In genomic region chr13:44302233-44302632, GRCh38 we compare ENCODE assay signal across 19 cellular contexts.
DNase-seq lines count a peak whose midpoint lies in the region; ATAC-seq and TF ChIP-seq lines count a peak whose summit lies in the region.
"Had no signal": no experiment of that assay in that cellular context is flagged by ENCODE, and none has a peak within 500 bp of the region (broad histone marks: within the 10 kb centered on the region; RNA-seq: fewer than 3 reads in every experiment).

No MANE protein-coding gene starts in this region.

- H3K56ac ChIP-seq in IMR-90 (ENCODE audit: extremely low read depth, insufficient read depth, low read length): no peak overlapping the region

- TF ChIP-seq CTCF in IMR-90 (conservative IDR thresholded peaks at IDR 0.05; ENCODE audit: low read depth, low read length) (no peak), ascending aorta (IDR thresholded peaks at IDR 0.05) (no peak), fibroblast of the aortic adventitia (IDR thresholded peaks at IDR 0.05; ENCODE audit: insufficient read depth, low read length) (no peak), gastrocnemius medialis (IDR thresholded peaks at IDR 0.05 in 4 of 5, conservative IDR thresholded peaks at IDR 0.05 in 1 of 5) (no peak), tibial nerve (IDR thresholded peaks at IDR 0.05) (no peak)

- no peak overlapping the region for H3K23ac ChIP-seq in IMR-90 (ENCODE audit: low read depth, low read length)

- no peak overlapping the region for H3K14ac ChIP-seq in IMR-90 (replicated peaks; ENCODE audit: low read depth, low read length)

- H3K18ac ChIP-seq in IMR-90 (ENCODE audit: low read depth, low read length): no peak overlapping the region

- no peaks in the 10 kb centered on the region for H3K36me3 ChIP-seq in IMR-90 (ENCODE audit: control insufficient read depth, insufficient read depth, low read length)
- H3K36me3 ChIP-seq in ascending aorta: no peaks in the 10 kb centered on the region
- H3K36me3 ChIP-seq in gastrocnemius medialis: no peaks in the 10 kb centered on the region
- no peaks in the 10 kb centered on the region for H3K36me3 ChIP-seq in tibial nerve
- H3K36me3 ChIP-seq: brain microvascular endothelial cell, WERI-Rb-1 had no signal

- H4K5ac ChIP-seq in IMR-90 (ENCODE audit: low read depth, low read length): no peak overlapping the region

- DNase-seq in IMR-90 (no peak), ascending aorta (ENCODE audit: low spot score in 2 of 2) (no peak), fibroblast of the aortic adventitia (ENCODE audit: low read depth) (peak; percentile 79), gastrocnemius medialis (no peak), islet precursor cell (no peak), tibial nerve (ENCODE audit: low spot score in 2 of 2) (no peak), nucleus accumbens (lab: John Stamatoyannopoulos, UW) (no peak), iPS-NIHi7 (ENCODE audit: extremely low spot score) (no peak)
- DNase-seq: activated CD4-positive, alpha-beta T cell treated with anti-CD3 and anti-CD28 coated beads, Interleukin-2, amount 10 ng/mL, durations not matched to agents 7 days and 5 days; activated effector memory CD4-positive, alpha-beta T cell treated with Interleukin-2 at 50 U/mL for 16 hours; brain microvascular endothelial cell; cortex of kidney; MM.1S; NCI-H1436 treated with DMSO at 0.1 percent for 48 hours; NCI-H69; WERI-Rb-1 had no signal

- H4K91ac ChIP-seq in IMR-90 (ENCODE audit: insufficient read depth, low read depth, low read length): no peak overlapping the region

- H3K9me1 ChIP-seq in IMR-90 (ENCODE audit: insufficient read depth, low read length): peaks cover 19% of the 10 kb centered on the region

- POLR2A ChIA-PET in IMR-90 (lab: Charles Lee; ENCODE audit: unreplicated experiment): no interaction called here

- no peak overlapping the region for H3K4ac ChIP-seq in IMR-90 (ENCODE audit: low read depth, low read length)

- H4K8ac ChIP-seq in IMR-90 (ENCODE audit: low read depth in 2 of 2, low read length in 2 of 2): no peak overlapping the region

- no peak overlapping the region; the same call in 1 of the 2 replicates for H2AK5ac ChIP-seq in IMR-90 (ENCODE audit: low read depth, low read length)

- no peak overlapping the region for H3K4me2 ChIP-seq in IMR-90 (ENCODE audit: low read depth, low read length)

- H3K9me3 ChIP-seq in IMR-90 (ENCODE audit: control insufficient read depth, insufficient read depth, low read length) (no peaks in the 10 kb centered on the region), ascending aorta (no peaks in the 10 kb centered on the region), gastrocnemius medialis (no peaks in the 10 kb centered on the region), tibial nerve (no peaks in the 10 kb centered on the region)

- H2BK120ac ChIP-seq in IMR-90 (ENCODE audit: low read depth, low read length): no peak overlapping the region

- ATAC-seq in IMR-90 (ENCODE audit: low read depth) (no peak), gastrocnemius medialis (no peak)
- ATAC-seq: Right ventricle myocardium inferior, sciatic nerve had no signal

- H2AFZ ChIP-seq in IMR-90 (replicated peaks; ENCODE audit: low read length, poor library complexity): no peak overlapping the region

- H3K4me3 ChIP-seq in IMR-90 (ENCODE audit: insufficient read depth, low read depth, low read length): no peak overlapping the region
- no peak overlapping the region for H3K4me3 ChIP-seq in ascending aorta
- no peak overlapping the region for H3K4me3 ChIP-seq in fibroblast of the aortic adventitia (ENCODE audit: low read depth, low read length)
- no peak overlapping the region for H3K4me3 ChIP-seq in gastrocnemius medialis
- no peak overlapping the region for H3K4me3 ChIP-seq in tibial nerve
- H3K4me3 ChIP-seq: lung had no signal

- no peak for TF ChIP-seq EP300 in tibial nerve (IDR thresholded peaks at IDR 0.05)

- no peak overlapping the region for H2BK5ac ChIP-seq in IMR-90 (ENCODE audit: low read depth, low read length, poor library complexity, severe bottlenecking)

- H3K27me3 ChIP-seq in IMR-90 (ENCODE audit: control insufficient read depth, insufficient read depth, low read length): no peaks in the 10 kb centered on the region
- H3K27me3 ChIP-seq in ascending aorta: no peaks in the 10 kb centered on the region
- H3K27me3 ChIP-seq in gastrocnemius medialis: no peaks in the 10 kb centered on the region
- no peaks in the 10 kb centered on the region for H3K27me3 ChIP-seq in tibial nerve
- H3K27me3 ChIP-seq: brain microvascular endothelial cell had no signal

- TF ChIP-seq POLR2A in IMR-90 (IDR thresholded peaks at IDR 0.05; ENCODE audit: low read depth, low read length) (no peak), gastrocnemius medialis (IDR thresholded peaks at IDR 0.05) (no peak), tibial nerve (IDR thresholded peaks at IDR 0.05) (no peak)

- peaks cover 20% of the 10 kb centered on the region for H3K4me1 ChIP-seq in IMR-90 (ENCODE audit: control insufficient read depth, insufficient read depth, low read length)
- H3K4me1 ChIP-seq in ascending aorta: peaks cover 39 to 61% of the 10 kb centered on the region in 2 donors
- H3K4me1 ChIP-seq in gastrocnemius medialis: peaks cover 62 to 75% of the 10 kb centered on the region in 2 donors
- H3K4me1 ChIP-seq in tibial nerve: peaks cover 0 to 63% (median 23%) of the 10 kb centered on the region in 4 donors

- in situ Hi-C loops in IMR-90 (cut with MboI; ENCODE audit: low sequenced_read_pairs) (no loop called here), gastrocnemius medialis (cut with MboI; ENCODE audit: low sequenced_read_pairs in 4 of 4) (loop anchor here in 1 of 4 donors (10.0 kb wide), 1 partner anchor 67 kb away; no protein-coding TSS in a partner anchor)

- dilution Hi-C loops in IMR-90 (cut with HindIII; ENCODE audit: low sequenced_read_pairs, unreplicated experiment): no loop called here

- CTCF ChIA-PET in IMR-90 (lab: Yijun Ruan, JAX): interaction anchor here (0.6 kb wide), 1 partner anchor 399 kb away, joined by 3 read pairs; no protein-coding TSS in a partner anchor

- no peak overlapping the region for H2AK9ac ChIP-seq in IMR-90 (replicated peaks; ENCODE audit: low read depth, low read length, poor library complexity)

- BruUV-seq in IMR-90 (replicated peaks; lab: Mats Ljungman, UMichigan): no TSS peak

- peak overlapping the region; percentile 64; the same call in 2 of the 3 replicates for H2BK15ac ChIP-seq in IMR-90 (ENCODE audit: low read depth, low read length)

- H4K20me1 ChIP-seq in IMR-90 (ENCODE audit: insufficient read depth, low read length): no peaks in the 10 kb centered on the region

- TF ChIP-seq RAD21 in IMR-90 (IDR thresholded peaks at IDR 0.05; ENCODE audit: low read length): no peak

- no peak overlapping the region for H2BK20ac ChIP-seq in IMR-90 (ENCODE audit: low read depth, low read length)

- intact Hi-C loops in IMR-90 (cut with micrococcal nuclease) (no loop called here), ascending aorta (cut with DNase I) (loop anchor here (5.0 kb wide), 3 partner anchors 80 to 160 kb away; no protein-coding TSS in a partner anchor), gastrocnemius medialis (cut with DNase I; ENCODE audit: low total_unique reads) (loop anchor here (2.0 to 10.0 kb wide), 4 partner anchors 133 to 623 kb away; no protein-coding TSS in a partner anchor)

- H3K9ac ChIP-seq in IMR-90 (ENCODE audit: low read depth, low read length): no peak overlapping the region

- no peaks in the 10 kb centered on the region for H3K79me1 ChIP-seq in IMR-90 (ENCODE audit: low read depth in 1 of 2, low read length in 2 of 2)

- no peak overlapping the region for H3K27ac ChIP-seq in IMR-90 (ENCODE audit: insufficient read depth, low read length)
- peak overlapping the region; percentile 77 to 88 for H3K27ac ChIP-seq in ascending aorta
- peak overlapping the region; percentile 71 to 89 (median 86) for H3K27ac ChIP-seq in gastrocnemius medialis
- peak overlapping the region in 2 of 4 donors; percentile 57 to 89 for H3K27ac ChIP-seq in tibial nerve
- H3K27ac ChIP-seq: brain microvascular endothelial cell, WERI-Rb-1 had no signal

- WGBS in IMR-90 (ENCODE audit: extremely low coverage in 2 of 2, insufficient read length in 1 of 2), 2 experiments: 100% methylated on average over 1 of the region's 4 CpGs; no CpG with 5 or more reads in 1 of the 2 experiments
- 93 to 96% methylated on average over 4 of the region's 4 CpGs for WGBS in tibial nerve, 2 donors

TF ChIP-seq in IMR-90, 13 proteins besides CTCF, POLR2A, EP300 and RAD21:
- no peak for TF ChIP-seq MAFK (IDR thresholded peaks at IDR 0.05; ENCODE audit: low read depth, low read length)
- TF ChIP-seq NFE2L2 (IDR thresholded peaks at IDR 0.05; ENCODE audit: low read depth, low read length): no peak
- no peak for TF ChIP-seq MAZ (IDR thresholded peaks at IDR 0.05; ENCODE audit: borderline replicate concordance, low read depth, low read length)
- TF ChIP-seq RCOR1 (IDR thresholded peaks at IDR 0.05; ENCODE audit: insufficient replicate concordance, low read length): no peak
- TF ChIP-seq FOS (IDR thresholded peaks at IDR 0.05; ENCODE audit: low read depth, low read length): no peak
- TF ChIP-seq SMC3 (IDR thresholded peaks at IDR 0.05; ENCODE audit: low read depth, low read length): no peak
- no peak for TF ChIP-seq CEBPB (IDR thresholded peaks at IDR 0.05; ENCODE audit: low read depth, low read length)
- TF ChIP-seq CHD1 (IDR thresholded peaks at IDR 0.05; ENCODE audit: low read depth, low read length): no peak
